ENCODE assay signal across 21 cellular contexts in the genomic region with DNA sequence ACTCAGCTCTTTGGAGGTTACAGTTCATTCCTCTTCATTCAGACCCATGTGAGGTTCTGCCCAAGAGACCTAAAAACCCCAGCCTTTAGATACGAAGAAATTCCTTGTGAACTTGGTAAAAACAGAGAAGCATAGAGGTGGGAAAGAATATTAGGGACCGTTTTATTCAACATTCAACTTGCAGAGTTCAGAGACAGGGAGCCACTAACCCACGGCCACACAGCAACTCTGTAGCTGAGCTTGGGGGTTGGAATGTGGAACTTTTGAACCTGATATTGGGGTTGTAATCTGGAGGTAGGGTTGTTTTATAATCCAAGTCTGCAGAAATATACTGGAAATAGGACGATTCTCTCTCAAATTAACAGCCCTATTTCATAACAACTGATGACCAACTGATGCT.
"Had no signal": no experiment of that assay in that cellular context is flagged by ENCODE, and none has a peak within 500 bp of the region (broad histone marks: within the 10 kb centered on the region; RNA-seq: fewer than 3 reads in every experiment).

No MANE protein-coding gene starts in this region.

- H3K36me3 ChIP-seq: left ventricle myocardium inferior, thoracic aorta, upper lobe of left lung had no signal

- H3K4me3 ChIP-seq: left ventricle myocardium inferior, thoracic aorta, upper lobe of left lung had no signal

- H3K27ac ChIP-seq: foreskin keratinocyte, left ventricle myocardium inferior, thoracic aorta, upper lobe of left lung had no signal

- H3K9me3 Mint-ChIP-seq: activated B cell treated with CpG ODN at 0.5 μM for 24 hours; activated naive CD8-positive, alpha-beta T cell treated with anti-CD3 and anti-CD28 coated beads, Interleukin-2, amount 10 ng/mL, durations not matched to agents 7 days and 5 days; natural killer cell; stimulated activated effector memory CD8-positive, alpha-beta T cell treated with anti-CD3 and anti-CD28 coated beads, Interleukin-12 subunit alpha, Interleukin-12 subunit beta, amount 100 ng/mL, for 72 hours; T-helper 1 cell treated with Interleukin-12 subunit alpha and Interleukin-12 subunit beta and Interleukin-4 antibody, amounts not matched to agents 30 μg/mL and 1 μg/mL, for 36 hours had no signal

- H3K4me3 Mint-ChIP-seq: activated B cell treated with CpG ODN at 0.5 μM for 24 hours; activated CD4-positive, alpha-beta T cell treated with anti-CD3 and anti-CD28 coated beads for 36 hours; activated naive CD8-positive, alpha-beta T cell treated with anti-CD3 and anti-CD28 coated beads, Interleukin-2, amount 10 ng/mL, durations not matched to agents 7 days and 5 days; natural killer cell; stimulated activated effector memory CD8-positive, alpha-beta T cell treated with anti-CD3 and anti-CD28 coated beads, Interleukin-12 subunit alpha, Interleukin-12 subunit beta, amount 100 ng/mL, for 72 hours; T-helper 1 cell treated with Interleukin-12 subunit alpha and Interleukin-12 subunit beta and Interleukin-4 antibody, amounts not matched to agents 30 μg/mL and 1 μg/mL, for 36 hours had no signal

- H3K4me1 ChIP-seq: foreskin keratinocyte, upper lobe of left lung had no signal

- H3K27me3 ChIP-seq: foreskin keratinocyte, upper lobe of left lung had no signal

- H3K4me1 Mint-ChIP-seq: activated CD4-positive, alpha-beta T cell treated with anti-CD3 and anti-CD28 coated beads for 36 hours; activated naive CD8-positive, alpha-beta T cell treated with anti-CD3 and anti-CD28 coated beads, Interleukin-2, amount 10 ng/mL, durations not matched to agents 7 days and 5 days; natural killer cell; stimulated activated effector memory CD8-positive, alpha-beta T cell treated with anti-CD3 and anti-CD28 coated beads, Interleukin-12 subunit alpha, Interleukin-12 subunit beta, amount 100 ng/mL, for 72 hours had no signal

- DNase-seq: activated B cell treated with CpG ODN at 0.5 μM for 24 hours; activated CD4-positive, alpha-beta T cell treated with anti-CD3 and anti-CD28 coated beads for 36 hours; activated CD4-positive, alpha-beta T cell treated with anti-CD3 and anti-CD28 coated beads, Interleukin-2, amount 50 U/mL, for 4 hours; activated CD8-positive, alpha-beta memory T cell treated with anti-CD3 and anti-CD28 coated beads for 24 hours; activated CD8-positive, alpha-beta memory T cell treated with anti-CD3 and anti-CD28 coated beads, Interleukin-2, amount 50 U/mL, for 4 hours; activated naive CD4-positive, alpha-beta T cell treated with Interleukin-2 at 50 U/mL for 16 hours; activated naive CD8-positive, alpha-beta T cell treated with anti-CD3 and anti-CD28 coated beads, Interleukin-2, amount 10 ng/mL, durations not matched to agents 7 days and 5 days; activated T-cell treated with anti-CD3 and anti-CD28 coated beads, Interleukin-2, amount 50 U/mL, for 48 hours; amniotic stem cell; effector CD8-positive, alpha-beta T cell; foreskin keratinocyte; kidney glomerular epithelial cell; left ventricle myocardium inferior; natural killer cell; small intestine; stimulated activated CD4-positive, alpha-beta T cell treated with anti-CD3 and anti-CD28 coated beads, Interleukin-2, amount 100 ng/mL, for 24 hours; T1000; upper lobe of left lung had no signal

- H3K9me3 ChIP-seq: left ventricle myocardium inferior, thoracic aorta, upper lobe of left lung had no signal

- H3K27ac Mint-ChIP-seq: activated B cell treated with CpG ODN at 0.5 μM for 24 hours; activated CD4-positive, alpha-beta T cell treated with anti-CD3 and anti-CD28 coated beads for 36 hours; activated naive CD8-positive, alpha-beta T cell treated with anti-CD3 and anti-CD28 coated beads, Interleukin-2, amount 10 ng/mL, durations not matched to agents 7 days and 5 days; natural killer cell; stimulated activated effector memory CD8-positive, alpha-beta T cell treated with anti-CD3 and anti-CD28 coated beads, Interleukin-12 subunit alpha, Interleukin-12 subunit beta, amount 100 ng/mL, for 72 hours; T-helper 1 cell treated with Interleukin-12 subunit alpha and Interleukin-12 subunit beta and Interleukin-4 antibody, amounts not matched to agents 30 μg/mL and 1 μg/mL, for 36 hours had no signal

- H3K36me3 Mint-ChIP-seq: activated naive CD8-positive, alpha-beta T cell treated with anti-CD3 and anti-CD28 coated beads, Interleukin-2, amount 10 ng/mL, durations not matched to agents 7 days and 5 days; natural killer cell; stimulated activated effector memory CD8-positive, alpha-beta T cell treated with anti-CD3 and anti-CD28 coated beads, Interleukin-12 subunit alpha, Interleukin-12 subunit beta, amount 100 ng/mL, for 72 hours had no signal
